8 cellular contexts compared by ENCODE assay signal in the genomic region with DNA sequence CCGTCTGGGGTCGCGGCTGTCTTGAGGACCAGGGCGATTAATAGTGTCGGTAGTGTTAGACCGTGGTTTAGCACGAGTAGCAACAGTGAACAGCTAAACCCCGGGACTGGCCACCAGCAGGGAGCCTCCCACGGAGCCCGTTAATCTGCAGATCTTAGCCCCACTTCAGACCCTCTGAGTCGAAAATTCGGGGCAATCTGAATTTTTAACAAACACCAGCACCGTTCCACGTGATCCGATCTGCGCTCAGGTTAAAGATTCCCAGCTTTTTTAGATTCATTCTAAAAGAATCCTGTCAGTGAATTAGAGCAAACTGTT. TPM values are rescaled to one million over a fixed set of nuclear protein-coding genes. Genes with fewer than 3 reads are reported as not detected.
A peak's percentile ranks its signal among the peaks of the same experiment; 100 is the strongest.
DNase-seq lines count a peak whose midpoint lies in the region; ATAC-seq and TF ChIP-seq lines count a peak whose summit lies in the region.

No MANE protein-coding gene starts in this region.

- peak overlapping the region; percentile 94 for H3K4me3 ChIP-seq in GM12865 (ENCODE audit: low read depth, low read length)
- peak overlapping the region; percentile 85 to 98 (median 94) for H3K4me3 ChIP-seq in Peyer's patch
- H3K4me3 ChIP-seq in esophagus muscularis mucosa: peak overlapping the region; percentile 77 to 97 (median 82)
- H3K4me3 ChIP-seq in sigmoid colon: peak overlapping the region; percentile 73 to 100 (median 94)

- peaks cover 0 to 14% (median 0%) of the 10 kb centered on the region in 3 donors for H3K36me3 ChIP-seq in Peyer's patch
- peaks cover 5 to 14% (median 12%) of the 10 kb centered on the region in 4 donors for H3K36me3 ChIP-seq in esophagus muscularis mucosa
- H3K36me3 ChIP-seq in sigmoid colon: peaks cover 0 to 12% (median 1%) of the 10 kb centered on the region in 4 donors

- H3K9me3 ChIP-seq in Peyer's patch (no peaks in the 10 kb centered on the region), esophagus muscularis mucosa (no peaks in the 10 kb centered on the region), sigmoid colon (no peaks in the 10 kb centered on the region)

- TF ChIP-seq EP300 in esophagus muscularis mucosa (IDR thresholded peaks at IDR 0.05): no peak
- no peak for TF ChIP-seq EP300 in sigmoid colon (IDR thresholded peaks at IDR 0.05)

- intact Hi-C loops in esophagus muscularis mucosa (cut with DNase I) (no loop called here), sigmoid colon (cut with DNase I) (no loop called here)

- no peak for ATAC-seq in HG03139 (IDR thresholded peaks at IDR 0.05; ENCODE audit: unreplicated experiment)
- no peak for ATAC-seq in HG03432 (IDR thresholded peaks at IDR 0.05; ENCODE audit: unreplicated experiment)

- 18% methylated on average over 14 of the region's 16 CpGs for WGBS in esophagus muscularis mucosa
- 32 to 42% methylated on average over 16 of the region's 16 CpGs for WGBS in sigmoid colon, 2 donors

- H3K27me3 ChIP-seq in Peyer's patch (no peaks in the 10 kb centered on the region), esophagus muscularis mucosa (no peaks in the 10 kb centered on the region), sigmoid colon (no peaks in the 10 kb centered on the region)

- no peak for TF ChIP-seq POLR2A in Peyer's patch (IDR thresholded peaks at IDR 0.05)
- TF ChIP-seq POLR2A in esophagus muscularis mucosa (IDR thresholded peaks at IDR 0.05; ENCODE audit: low read depth): no peak
- TF ChIP-seq POLR2A in sigmoid colon (IDR thresholded peaks at IDR 0.05): no peak

- H3K27ac ChIP-seq in Peyer's patch: peak overlapping the region; percentile 85 to 98 (median 94)
- peak overlapping the region; percentile 85 to 98 (median 91) for H3K27ac ChIP-seq in esophagus muscularis mucosa (replicated peaks in 1 of 4)
- peak overlapping the region; percentile 89 to 97 (median 90) for H3K27ac ChIP-seq in sigmoid colon

- TF ChIP-seq CTCF in GM12865 (IDR thresholded peaks at IDR 0.05; ENCODE audit: insufficient read depth, low read depth, low read length, missing control alignments) (no peak), Peyer's patch (IDR thresholded peaks at IDR 0.05) (no peak), esophagus muscularis mucosa (IDR thresholded peaks at IDR 0.05) (no peak), sigmoid colon (IDR thresholded peaks at IDR 0.05) (no peak)

- DNase-seq in GM12865 (ENCODE audit: low read depth) (no peak), Peyer's patch (no peak), esophagus muscularis mucosa (ENCODE audit: extremely low spot score) (no peak), sigmoid colon (no peak), KG1 (lab: John Stamatoyannopoulos, UW) (no peak), NCI-H2029 (lab: John Stamatoyannopoulos, UW) (no peak)

- H3K4me1 ChIP-seq in Peyer's patch (peaks cover 0 to 36% (median 5%) of the 10 kb centered on the region in 4 donors), esophagus muscularis mucosa (peaks cover 30 to 46% (median 44%) of the 10 kb centered on the region in 4 donors), sigmoid colon (peaks cover 0 to 41% (median 31%) of the 10 kb centered on the region in 4 donors)

RNA-seq across cellular contexts. Expression of a gene that starts 0.5 kb away (rescaled TPM):
- total RNA-seq in Peyer's patch (100 to 1,000 TPM; 295 to 667 (median 443) TPM), esophagus muscularis mucosa (100 to 1,000 TPM; 417 to 545 (median 470) TPM), sigmoid colon (100 to 1,000 TPM; 338 to 549 (median 474) TPM)
- 100 to 1,000 TPM; 549 to 768 (median 601) TPM for polyA plus RNA-seq in sigmoid colon

RNA-seq across cellular contexts. Expression of a gene that starts 5.6 kb away (rescaled TPM):
- total RNA-seq in Peyer's patch: 10 to 100 TPM; 24.1 to 54.8 (median 37.3) TPM
- 10 to 100 TPM; 31.9 to 48.3 (median 34.8) TPM for total RNA-seq in esophagus muscularis mucosa
- total RNA-seq in sigmoid colon: 10 to 100 TPM; 24.2 to 62.1 (median 43.5) TPM
- polyA plus RNA-seq in sigmoid colon: 10 to 100 TPM; 24.0 to 26.8 (median 26.8) TPM

RNA-seq across cellular contexts. Expression of a gene that starts 26.5 kb away (rescaled TPM):
- 10 to 100 TPM in 1 of 4 donors, 1 to 10 TPM in 3; 3.5 to 17.3 (median 7.3) TPM for total RNA-seq in Peyer's patch
- 10 to 100 TPM in 1 of 4 donors, 1 to 10 TPM in 3; 5.6 to 10.8 (median 7.3) TPM for total RNA-seq in esophagus muscularis mucosa
- 10 to 100 TPM in 2 of 4 donors, 1 to 10 TPM in 2; 7.6 to 15.0 (median 10.8) TPM for total RNA-seq in sigmoid colon
- 1 to 10 TPM; 4.2 to 5.9 (median 5.1) TPM for polyA plus RNA-seq in sigmoid colon
